17 cellular contexts compared by ENCODE assay signal in the genomic region with DNA sequence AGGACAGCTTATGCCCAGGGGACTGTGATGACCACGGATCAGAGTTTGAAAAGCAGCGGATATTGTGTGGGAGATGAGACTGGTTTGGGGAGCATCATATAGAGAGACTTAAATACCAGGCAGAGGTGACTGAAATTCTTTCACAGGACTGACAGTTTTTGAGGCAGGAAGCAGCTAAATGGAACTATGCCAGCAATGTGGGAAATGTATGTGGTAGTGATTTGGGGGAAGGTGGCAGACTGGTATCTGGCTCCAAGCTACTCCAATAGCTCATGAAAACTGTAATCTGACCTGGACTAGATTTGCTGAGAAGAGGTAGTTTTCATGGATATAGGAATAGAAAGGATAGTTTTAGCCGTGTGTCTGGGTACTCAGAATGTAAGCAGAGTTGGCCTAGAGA.
"Had no signal": no experiment of that assay in that cellular context is flagged by ENCODE, and none has a peak within 500 bp of the region (broad histone marks: within the 10 kb centered on the region; RNA-seq: fewer than 3 reads in every experiment).

No MANE protein-coding gene starts in this region.

- H3K4me1 ChIP-seq: adrenal gland, lower lobe of right lung, right lobe of liver had no signal

- DNase-seq: activated CD4-positive, alpha-beta T cell treated with anti-CD3 and anti-CD28 coated beads, Interleukin-2, amount 50 U/mL, for 48 hours; activated naive CD4-positive, alpha-beta T cell treated with anti-CD3 and anti-CD28 coated beads, Interleukin-2, amount 10 ng/mL, durations not matched to agents 7 days and 5 days; adrenal gland; dorsolateral prefrontal cortex; immature natural killer cell; left cardiac atrium; lower lobe of right lung; midbrain; right lobe of liver; stimulated activated CD4-positive, alpha-beta T cell treated with anti-CD3 and anti-CD28 coated beads, Interleukin-4, amount 100 ng/mL, for 4 hours; stimulated activated CD8-positive, alpha-beta memory T cell treated with anti-CD3 and anti-CD28 coated beads, Interleukin-4, amount 100 ng/mL, for 48 hours; stimulated activated naive CD4-positive, alpha-beta T cell treated with Interleukin-2 at 50 U/mL for 16 hours; transverse colon had no signal

- H3K27me3 ChIP-seq: adrenal gland, cardiac muscle cell, dorsolateral prefrontal cortex, right lobe of liver, transverse colon had no signal

- H3K4me2 ChIP-seq: smooth muscle cell had no signal

- H3K4me3 ChIP-seq: adrenal gland, cardiac muscle cell, dorsolateral prefrontal cortex, lower lobe of right lung, right lobe of liver, smooth muscle cell, transverse colon had no signal

- H3K9me3 ChIP-seq: adrenal gland, lower lobe of right lung, right lobe of liver, transverse colon had no signal

- H3K36me3 ChIP-seq: adrenal gland, cardiac muscle cell, lower lobe of right lung, right lobe of liver, transverse colon had no signal

- H3K27ac ChIP-seq: adrenal gland, cardiac muscle cell, dorsolateral prefrontal cortex, lower lobe of right lung, right lobe of liver, transverse colon, VCaP had no signal

- ATAC-seq: esophagus mucosa, left cardiac atrium, lower lobe of right lung, right lobe of liver had no signal
